In genomic region chr9:115220339-115221009, GRCh38 we compare ENCODE assay signal across 20 cellular contexts.
DNase-seq lines count a peak whose midpoint lies in the region; ATAC-seq and TF ChIP-seq lines count a peak whose summit lies in the region.
"Had no signal": no experiment of that assay in that cellular context is flagged by ENCODE, and none has a peak within 500 bp of the region (broad histone marks: within the 10 kb centered on the region; RNA-seq: fewer than 3 reads in every experiment).

No MANE protein-coding gene starts in this region.

- no peak overlapping the region for H3K4me3 Mint-ChIP-seq in glutamatergic neuron (ENCODE audit: unreplicated experiment)
- H3K4me3 Mint-ChIP-seq: WTC11 had no signal

- peak; percentile 22 for ATAC-seq in aorta (ENCODE audit: low FRiP score)
- no peak for ATAC-seq in GM18519 (IDR thresholded peaks at IDR 0.05; ENCODE audit: low FRiP score, unreplicated experiment)
- ATAC-seq: heart left ventricle, pancreas, upper lobe of right lung, WTC11 had no signal

- H3K27ac Mint-ChIP-seq in glutamatergic neuron (ENCODE audit: unreplicated experiment), result peak overlapping the region; percentile 74
- H3K27ac Mint-ChIP-seq: activated T-helper 2 cell treated with anti-CD3 and anti-CD28 coated beads, Interferon-gamma antibody, Interleukin-2, Interleukin-4, amounts not matched to agents 10 μg/mL and 5 μg/mL and 100 μg/mL, durations not matched to agents 14 hours and 24 hours and 36 hours; WTC11 had no signal

- TF ChIP-seq CTCF in glutamatergic neuron (IDR thresholded peaks at IDR 0.05; ENCODE audit: partially characterized antibody, unreplicated experiment) (no peak), GM13977 (IDR thresholded peaks at IDR 0.05; ENCODE audit: extremely low read depth, insufficient read depth, missing control alignments) (no peak)

- intact Hi-C loops in aorta (cut with DNase I), result no loop called here

- H3K9me3 Mint-ChIP-seq in glutamatergic neuron (ENCODE audit: unreplicated experiment), result peaks cover 4% of the 10 kb centered on the region
- H3K9me3 Mint-ChIP-seq: activated T-helper 2 cell treated with anti-CD3 and anti-CD28 coated beads, Interferon-gamma antibody, Interleukin-2, Interleukin-4, amounts not matched to agents 10 μg/mL and 5 μg/mL and 100 μg/mL, durations not matched to agents 14 hours and 24 hours and 36 hours; WTC11 had no signal

- no peak overlapping the region for H3K4me3 ChIP-seq in aorta (ENCODE audit: low read length in 2 of 2)
- H3K4me3 ChIP-seq: heart left ventricle, pancreas, Peyer's patch, upper lobe of right lung had no signal

- WGBS in aorta, 2 donors, result 53 to 63% methylated on average over 8 of the region's 8 CpGs

- H3K4me1 Mint-ChIP-seq in glutamatergic neuron (ENCODE audit: low read depth, unreplicated experiment), result peaks cover 11% of the 10 kb centered on the region

- in situ Hi-C loops in GM13977 (cut with MboI; ENCODE audit: low pct_unique_long_range_greater_than_20kb, low sequenced_read_pairs, unreplicated experiment), result loop anchor here (25.0 kb wide), 1 partner anchor 533 kb away; the partner anchor contains the start of gene TEX48

- no peaks in the 10 kb centered on the region for H3K36me3 ChIP-seq in aorta (ENCODE audit: control insufficient read depth in 1 of 2, insufficient read depth in 2 of 2, low read length in 1 of 2)
- H3K36me3 ChIP-seq: heart left ventricle, pancreas, Peyer's patch, upper lobe of right lung had no signal

- no peaks in the 10 kb centered on the region for H3K27me3 Mint-ChIP-seq in glutamatergic neuron (ENCODE audit: unreplicated experiment)

- H3K27me3 ChIP-seq in aorta (ENCODE audit: control insufficient read depth in 1 of 2, insufficient read depth in 2 of 2, low read length in 1 of 2), result no peaks in the 10 kb centered on the region
- H3K27me3 ChIP-seq: Peyer's patch, upper lobe of right lung had no signal

- no peaks in the 10 kb centered on the region for H3K36me3 Mint-ChIP-seq in glutamatergic neuron (ENCODE audit: unreplicated experiment)
- H3K36me3 Mint-ChIP-seq: WTC11 had no signal

- no peak overlapping the region for H3K27ac ChIP-seq in aorta (ENCODE audit: low read depth in 1 of 2, low read length in 2 of 2)
- H3K27ac ChIP-seq: heart left ventricle, pancreas, Peyer's patch, upper lobe of right lung had no signal

- H3K4me1 ChIP-seq in aorta (ENCODE audit: control insufficient read depth in 1 of 2, insufficient read depth in 2 of 2, low read length in 2 of 2), result peaks cover 0 to 7% of the 10 kb centered on the region in 2 donors
- H3K4me1 ChIP-seq: heart left ventricle, pancreas, Peyer's patch, upper lobe of right lung had no signal

- DNase-seq in NCI-H524 (lab: John Stamatoyannopoulos, UW) (peak; percentile 41 to 49), NCI-H524 treated with DMSO at 0.1 percent for 48 hours (lab: John Stamatoyannopoulos, UW) (no peak), SW480 (ENCODE audit: low spot score) (peak; percentile 8), glutamatergic neuron (peak; percentile 38), aorta (no peak), GM13977 (ENCODE audit: low spot score) (no peak), SHP77 treated with DMSO at 0.1 percent for 48 hours (lab: John Stamatoyannopoulos, UW) (no peak)
- DNase-seq: GF-D8; heart left ventricle; kidney glomerular epithelial cell; NCI-H510A; pancreas; Peyer's patch; stimulated activated CD4-positive, alpha-beta T cell treated with anti-CD3 and anti-CD28 coated beads, Interleukin-12 subunit alpha, Interleukin-12 subunit beta, amount 100 ng/mL, for 4 hours; stimulated activated naive CD4-positive, alpha-beta T cell treated with Interleukin-2 at 50 U/mL for 16 hours; SW 1271; upper lobe of right lung had no signal

- peaks cover 2% of the 10 kb centered on the region for H3K9me3 ChIP-seq in aorta (ENCODE audit: control insufficient read depth, low read length)
- H3K9me3 ChIP-seq: heart left ventricle, pancreas, Peyer's patch, upper lobe of right lung had no signal

Comparison
In these comparisons a context has a peak if more than half of its experiments do, and no peak if none do; other contexts are left out.
1. DNase-seq: peak in NCI-H524 (2 of 2), SW480 (single experiment) and glutamatergic neuron (single experiment); none in NCI-H524 treated with DMSO at 0.1 percent for 48 hours (single experiment), aorta (0 of 2), GM13977 (single experiment) and SHP77 treated with DMSO at 0.1 percent for 48 hours (single experiment).